In the genomic region with DNA sequence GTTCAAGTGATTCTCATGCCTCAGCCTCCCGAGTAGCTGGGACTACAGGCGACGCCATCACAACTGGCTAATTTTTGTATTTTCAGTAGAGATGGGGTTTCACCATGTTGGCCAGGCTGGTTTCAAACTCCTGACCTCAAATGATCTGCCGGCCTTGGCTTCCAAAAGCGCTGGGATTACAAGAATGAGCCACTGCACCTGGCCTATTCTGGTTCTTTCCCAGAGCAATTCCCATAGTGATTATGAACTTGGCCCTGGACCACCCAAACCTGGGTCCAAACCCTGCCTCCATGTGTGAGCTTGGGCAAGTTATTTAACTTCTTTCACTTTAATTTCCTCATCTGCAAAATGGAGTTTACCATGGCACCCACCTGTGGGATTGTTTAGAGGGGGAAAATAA, we compare ENCODE assay signal across 7 cellular contexts.
"Had no signal": no experiment of that assay in that cellular context is flagged by ENCODE, and none has a peak within 500 bp of the region (broad histone marks: within the 10 kb centered on the region; RNA-seq: fewer than 3 reads in every experiment).

No MANE protein-coding gene starts in this region.

- H3K4me3 ChIP-seq: GM23248, HAP-1, K562 had no signal

- ATAC-seq: HCT116, K562 had no signal

- H3K27ac ChIP-seq: GM23248 had no signal

- H3K4me1 ChIP-seq: HAP-1 had no signal

- H3K9me3 ChIP-seq: HAP-1 had no signal

- DNase-seq: GM23248, GOT3, H7, IMR-90 had no signal

- H3K36me3 ChIP-seq: HAP-1 had no signal
